In genomic region chr18:35962320-35962719, GRCh38 we compare ENCODE assay signal across 40 cellular contexts.
"Had no signal": no experiment of that assay in that cellular context is flagged by ENCODE, and none has a peak within 500 bp of the region (broad histone marks: within the 10 kb centered on the region; RNA-seq: fewer than 3 reads in every experiment).

No MANE protein-coding gene starts in this region.

- DNase-seq: activated effector memory CD4-positive, alpha-beta T cell treated with anti-CD3 and anti-CD28 coated beads, Interleukin-2, amount 50 U/mL, for 16 hours; activated effector memory CD4-positive, alpha-beta T cell treated with Interleukin-2 at 50 U/mL for 16 hours; activated gamma-delta T cell; activated gamma-delta T cell treated with Interleukin-2 at 50 U/mL for 16 hours; activated naive CD4-positive, alpha-beta T cell; activated naive CD4-positive, alpha-beta T cell treated with anti-CD3 and anti-CD28 coated beads for 36 hours; activated naive CD4-positive, alpha-beta T cell treated with anti-CD3 and anti-CD28 coated beads, Interleukin-2, amount 10 ng/mL, durations not matched to agents 7 days and 5 days; activated naive CD4-positive, alpha-beta T cell treated with anti-CD3 and anti-CD28 coated beads, Interleukin-2, amount 50 U/mL, for 16 hours; activated naive CD4-positive, alpha-beta T cell treated with Interleukin-2 at 50 U/mL for 16 hours; activated naive CD8-positive, alpha-beta T cell treated with anti-CD3 and anti-CD28 coated beads for 36 hours; activated naive CD8-positive, alpha-beta T cell treated with anti-CD3 and anti-CD28 coated beads, Interleukin-2, amount 10 ng/mL, durations not matched to agents 7 days and 5 days; activated naive CD8-positive, alpha-beta T cell treated with anti-CD3 and anti-CD28 coated beads, Interleukin-2, amount 50 U/mL, for 24 hours; activated T-cell treated with anti-CD3 and anti-CD28 coated beads, Interleukin-2, amount 50 U/mL, for 1 hour; activated T-cell treated with anti-CD3 and anti-CD28 coated beads, Interleukin-2, amount 50 U/mL, for 24 hours; activated T-cell treated with anti-CD3 and anti-CD28 coated beads, Interleukin-2, amount 50 U/mL, for 4 hours; activated T-cell treated with anti-CD3 and anti-CD28 coated beads, Interleukin-2, amount 50 U/mL, for 48 hours; activated T-cell treated with anti-CD3 and anti-CD28 coated beads, Interleukin-2, amount 50 U/mL, for 72 hours; adrenal gland; amniotic stem cell; amygdala; anterior cingulate cortex; aorta; body of pancreas; brain microvascular endothelial cell; caudate nucleus; central memory CD4-positive, alpha-beta T cell; cerebellar nuclear complex had no signal

- H3K4me3 ChIP-seq: adrenal gland, ascending aorta, body of pancreas, breast epithelium, cardiac muscle cell had no signal

- H3K36me3 Mint-ChIP-seq: activated naive CD4-positive, alpha-beta T cell treated with anti-CD3 and anti-CD28 coated beads, Interleukin-2, amount 10 ng/mL, durations not matched to agents 7 days and 5 days; activated naive CD8-positive, alpha-beta T cell treated with anti-CD3 and anti-CD28 coated beads, Interleukin-2, amount 10 ng/mL, durations not matched to agents 7 days and 5 days; brain had no signal

- H3K27ac Mint-ChIP-seq: activated naive CD4-positive, alpha-beta T cell treated with anti-CD3 and anti-CD28 coated beads for 36 hours; activated naive CD4-positive, alpha-beta T cell treated with anti-CD3 and anti-CD28 coated beads, Interleukin-2, amount 10 ng/mL, durations not matched to agents 7 days and 5 days; activated naive CD4-positive, alpha-beta T cell treated with anti-CD3 and anti-CD28 coated beads, Interleukin-2, amount 50 U/mL, for 24 hours; activated naive CD4-positive, alpha-beta T cell treated with anti-CD3 and anti-CD28 coated beads, Interleukin-2, amount 50 U/mL, for 72 hours; activated naive CD8-positive, alpha-beta T cell; activated naive CD8-positive, alpha-beta T cell treated with anti-CD3 and anti-CD28 coated beads for 36 hours; activated naive CD8-positive, alpha-beta T cell treated with anti-CD3 and anti-CD28 coated beads, Interleukin-2, amount 10 ng/mL, durations not matched to agents 7 days and 5 days; activated naive CD8-positive, alpha-beta T cell treated with anti-CD3 and anti-CD28 coated beads, Interleukin-2, amount 50 U/mL, for 24 hours; activated T-cell treated with anti-CD3 and anti-CD28 coated beads, Interleukin-2, amount 50 U/mL, for 24 hours; activated T-cell treated with anti-CD3 and anti-CD28 coated beads, Interleukin-2, amount 50 U/mL, for 72 hours; activated T-helper 1 cell treated with anti-CD3 and anti-CD28 coated beads, Interleukin-12 subunit alpha, Interleukin-12 subunit beta, Interleukin-2, Interleukin-4 antibody, amounts not matched to agents 30 ng/mL and 10 ng/mL and 1 ng/mL, durations not matched to agents 14 hours and 24 hours and 36 hours; activated T-helper 17 cell treated with anti-CD3 and anti-CD28 coated beads, Interleukin-2, amount 50 U/mL, for 72 hours; activated T-helper 2 cell treated with anti-CD3 and anti-CD28 coated beads, Interferon-gamma antibody, Interleukin-2, Interleukin-4, amounts not matched to agents 10 μg/mL and 5 μg/mL and 100 μg/mL, durations not matched to agents 14 hours and 24 hours and 36 hours; brain had no signal

- H3K36me3 ChIP-seq: adrenal gland, ascending aorta, brain microvascular endothelial cell, breast epithelium, cardiac muscle cell had no signal

- H3K4me1 Mint-ChIP-seq: activated naive CD8-positive, alpha-beta T cell treated with anti-CD3 and anti-CD28 coated beads, Interleukin-2, amount 10 ng/mL, durations not matched to agents 7 days and 5 days; activated naive CD8-positive, alpha-beta T cell treated with anti-CD3 and anti-CD28 coated beads, Interleukin-2, amount 50 U/mL, for 24 hours; brain; central memory CD8-positive, alpha-beta T cell had no signal

- H3K27me3 ChIP-seq: adrenal gland, ascending aorta, body of pancreas, brain microvascular endothelial cell, breast epithelium, cardiac muscle cell had no signal

- H3K27me3 Mint-ChIP-seq: activated T-cell treated with anti-CD3 and anti-CD28 coated beads, Interleukin-2, amount 50 U/mL, for 24 hours had no signal

- ATAC-seq: activated naive CD4-positive, alpha-beta T cell treated with anti-CD3 and anti-CD28 coated beads, Interleukin-2, amount 50 U/mL, for 72 hours; activated naive CD8-positive, alpha-beta T cell treated with anti-CD3 and anti-CD28 coated beads, Interleukin-2, amount 50 U/mL, for 24 hours; activated T-cell treated with anti-CD3 and anti-CD28 coated beads, Interleukin-2, amount 50 U/mL, for 4 hours; activated T-cell treated with anti-CD3 and anti-CD28 coated beads, Interleukin-2, amount 50 U/mL, for 72 hours; activated T-helper 17 cell treated with anti-CD3 and anti-CD28 coated beads, Interleukin-2, amount 50 U/mL, for 72 hours; body of pancreas had no signal

- H3K4me1 ChIP-seq: adrenal gland, ascending aorta, body of pancreas, breast epithelium had no signal

- H3K9me3 ChIP-seq: adrenal gland, body of pancreas had no signal

- FAIRE-seq: astrocyte, bronchial epithelial cell had no signal

- H3K9me3 Mint-ChIP-seq: activated naive CD4-positive, alpha-beta T cell treated with anti-CD3 and anti-CD28 coated beads, Interleukin-2, amount 10 ng/mL, durations not matched to agents 7 days and 5 days; activated naive CD4-positive, alpha-beta T cell treated with anti-CD3 and anti-CD28 coated beads, Interleukin-2, amount 50 U/mL, for 24 hours; activated naive CD4-positive, alpha-beta T cell treated with anti-CD3 and anti-CD28 coated beads, Interleukin-2, amount 50 U/mL, for 72 hours; activated naive CD8-positive, alpha-beta T cell treated with anti-CD3 and anti-CD28 coated beads, Interleukin-2, amount 50 U/mL, for 24 hours; activated T-cell treated with anti-CD3 and anti-CD28 coated beads, Interleukin-2, amount 50 U/mL, for 24 hours; activated T-cell treated with anti-CD3 and anti-CD28 coated beads, Interleukin-2, amount 50 U/mL, for 72 hours; activated T-helper 1 cell treated with anti-CD3 and anti-CD28 coated beads, Interleukin-12 subunit alpha, Interleukin-12 subunit beta, Interleukin-2, Interleukin-4 antibody, amounts not matched to agents 30 ng/mL and 10 ng/mL and 1 ng/mL, durations not matched to agents 14 hours and 24 hours and 36 hours; activated T-helper 17 cell treated with anti-CD3 and anti-CD28 coated beads, Interleukin-2, amount 50 U/mL, for 72 hours; central memory CD8-positive, alpha-beta T cell had no signal

- H3K4me3 Mint-ChIP-seq: activated naive CD4-positive, alpha-beta T cell treated with anti-CD3 and anti-CD28 coated beads for 36 hours; activated naive CD4-positive, alpha-beta T cell treated with anti-CD3 and anti-CD28 coated beads, Interleukin-2, amount 10 ng/mL, durations not matched to agents 7 days and 5 days; activated naive CD4-positive, alpha-beta T cell treated with anti-CD3 and anti-CD28 coated beads, Interleukin-2, amount 50 U/mL, for 24 hours; activated naive CD8-positive, alpha-beta T cell; activated naive CD8-positive, alpha-beta T cell treated with anti-CD3 and anti-CD28 coated beads for 36 hours; activated naive CD8-positive, alpha-beta T cell treated with anti-CD3 and anti-CD28 coated beads, Interleukin-2, amount 10 ng/mL, durations not matched to agents 7 days and 5 days; activated naive CD8-positive, alpha-beta T cell treated with anti-CD3 and anti-CD28 coated beads, Interleukin-2, amount 50 U/mL, for 24 hours; activated T-cell treated with anti-CD3 and anti-CD28 coated beads, Interleukin-2, amount 50 U/mL, for 24 hours; activated T-cell treated with anti-CD3 and anti-CD28 coated beads, Interleukin-2, amount 50 U/mL, for 4 hours; activated T-cell treated with anti-CD3 and anti-CD28 coated beads, Interleukin-2, amount 50 U/mL, for 72 hours; activated T-helper 1 cell treated with anti-CD3 and anti-CD28 coated beads, Interleukin-12 subunit alpha, Interleukin-12 subunit beta, Interleukin-2, Interleukin-4 antibody, amounts not matched to agents 30 ng/mL and 10 ng/mL and 1 ng/mL, durations not matched to agents 14 hours and 24 hours and 36 hours; activated T-helper 17 cell treated with anti-CD3 and anti-CD28 coated beads, Interleukin-2, amount 50 U/mL, for 72 hours; brain; central memory CD8-positive, alpha-beta T cell had no signal

- H3K27ac ChIP-seq: adrenal gland, ascending aorta, body of pancreas, brain microvascular endothelial cell, breast epithelium, cardiac muscle cell had no signal
